ENCODE assay signal across 12 cellular contexts in genomic region chr13:83879431-83880171, GRCh38. TPM values are rescaled to one million over a fixed set of nuclear protein-coding genes. Genes with fewer than 3 reads are reported as not detected.
DNase-seq lines count a peak whose midpoint lies in the region; ATAC-seq, FAIRE-seq and TF ChIP-seq lines count a peak whose summit lies in the region.
"Had no signal": no experiment of that assay in that cellular context is flagged by ENCODE, and none has a peak within 500 bp of the region (broad histone marks: within the 10 kb centered on the region; RNA-seq: fewer than 3 reads in every experiment).

No MANE protein-coding gene starts in this region.

- H4K5ac ChIP-seq in H1 (ENCODE audit: insufficient read length, low read depth, low read length): no peak overlapping the region

- no peak for TF ChIP-seq RAD21 in H1 (IDR thresholded peaks at IDR 0.05 in 1 of 2, conservative IDR thresholded peaks at IDR 0.05 in 1 of 2; ENCODE audit: low read depth in 2 of 2, low read length in 2 of 2)

- no peak overlapping the region for H3K4ac ChIP-seq in H1 (replicated peaks; ENCODE audit: insufficient read length, low read depth, low read length)

- no peak overlapping the region; the same call in 1 of the 2 replicates for H2BK15ac ChIP-seq in H1 (ENCODE audit: low read length)

- peaks cover 54% of the 10 kb centered on the region for H3K27me3 Mint-ChIP-seq in activated T-cell treated with anti-CD3 and anti-CD28 coated beads, Interleukin-2, amount 50 U/mL, for 4 hours (ENCODE audit: low read depth)
- H3K27me3 Mint-ChIP-seq in naive thymus-derived CD8-positive, alpha-beta T cell: peaks cover 39 to 80% (median 50%) of the 10 kb centered on the region in 5 donors

- H3K18ac ChIP-seq in H1 (ENCODE audit: extremely low read depth, low read length): no peak overlapping the region

- TF ChIP-seq EP300 in H1 (IDR thresholded peaks at IDR 0.05; ENCODE audit: borderline replicate concordance in 1 of 2, low read depth in 2 of 2, low read length in 2 of 2) (no peak), tibial nerve (IDR thresholded peaks at IDR 0.05) (no peak)

- H3K27ac ChIP-seq in H1 (ENCODE audit: low read depth, low read length): no peak overlapping the region
- H3K27ac ChIP-seq in tibial nerve: peak overlapping the region in 3 of 4 donors; percentile 31 to 71 (median 36)

- no peaks in the 10 kb centered on the region for H3K9me3 ChIP-seq in H1 (ENCODE audit: insufficient read depth in 2 of 2, low read depth in 1 of 2, low read length in 1 of 2)
- H3K9me3 ChIP-seq in tibial nerve: no peaks in the 10 kb centered on the region
- H3K9me3 ChIP-seq: BE2C had no signal

- no peaks in the 10 kb centered on the region for H3K36me3 Mint-ChIP-seq in activated T-cell treated with anti-CD3 and anti-CD28 coated beads, Interleukin-2, amount 50 U/mL, for 4 hours (ENCODE audit: insufficient read depth)
- H3K36me3 Mint-ChIP-seq in naive thymus-derived CD8-positive, alpha-beta T cell: peaks cover 0 to 24% (median 2%) of the 10 kb centered on the region in 3 donors

- H2BK20ac ChIP-seq in H1 (ENCODE audit: low read length): no peak overlapping the region

- TF ChIP-seq CTCF in H1 (IDR thresholded peaks at IDR 0.05; ENCODE audit: control extremely low read depth in 1 of 3, insufficient read depth in 1 of 3, low read depth in 1 of 3, low read length in 3 of 3) (no peak), tibial nerve (IDR thresholded peaks at IDR 0.05) (no peak), GM13977 (IDR thresholded peaks at IDR 0.05; ENCODE audit: extremely low read depth, insufficient read depth, missing control alignments) (no peak)

- H2BK120ac ChIP-seq in H1 (replicated peaks; ENCODE audit: low read depth, low read length): no peak overlapping the region

- no peak for DNase-seq in activated T-cell treated with anti-CD3 and anti-CD28 coated beads, Interleukin-2, amount 50 U/mL, for 4 hours
- DNase-seq in activated T-cell treated with anti-CD3 and anti-CD28 coated beads, Interleukin-2, amount 50 U/mL, for 48 hours: no peak
- DNase-seq in H1 (ENCODE audit: low read depth in 1 of 2, low spot score in 2 of 2): peak in 1 of 2 experiments; percentile 45
- DNase-seq in naive thymus-derived CD8-positive, alpha-beta T cell: no peak
- DNase-seq in tibial nerve (ENCODE audit: low spot score in 2 of 2): no peak
- no peak for DNase-seq in Right ventricle myocardium inferior (ENCODE audit: missing footprints)
- DNase-seq in GM13977 (ENCODE audit: low spot score): no peak
- DNase-seq: RPMI8226 had no signal

- no peak overlapping the region for H3K9ac ChIP-seq in H1 (replicated peaks in 1 of 4; ENCODE audit: extremely low read depth in 1 of 4, low read depth in 3 of 4, low read length in 3 of 4)

- no peak overlapping the region for H3K14ac ChIP-seq in H1 (ENCODE audit: insufficient read length)

- H3K79me2 ChIP-seq in H1 (ENCODE audit: control insufficient read depth in 1 of 2, insufficient read depth in 2 of 2, low read length in 2 of 2): no peaks in the 10 kb centered on the region; a peak in 1 of 4 replicates

- no peak overlapping the region for H2BK12ac ChIP-seq in H1 (ENCODE audit: low read depth, low read length)

- H3K4me3 Mint-ChIP-seq in activated T-cell treated with anti-CD3 and anti-CD28 coated beads, Interleukin-2, amount 50 U/mL, for 4 hours: peak overlapping the region; percentile 40
- peak overlapping the region in 7 of 10 donors; percentile 29 to 62 (median 55) for H3K4me3 Mint-ChIP-seq in naive thymus-derived CD8-positive, alpha-beta T cell
- H3K4me3 Mint-ChIP-seq: natural killer cell treated with Interleukin-12 subunit alpha and Interleukin-12 subunit beta and Interleukin-15 and Interleukin-18, amount 100 ng/mL, for 72 hours had no signal

- H3K79me1 ChIP-seq in H1 (ENCODE audit: low read depth, low read length): no peaks in the 10 kb centered on the region

- no peaks in the 10 kb centered on the region for H4K20me1 ChIP-seq in H1 (replicated peaks in 1 of 2; ENCODE audit: control insufficient read depth in 1 of 2, insufficient read depth in 2 of 2, low read length in 2 of 2)

- H3K56ac ChIP-seq in H1 (replicated peaks; ENCODE audit: insufficient read length, low read depth, low read length): no peak overlapping the region

- in situ Hi-C loops in GM13977 (cut with MboI; ENCODE audit: low pct_unique_long_range_greater_than_20kb, low sequenced_read_pairs, unreplicated experiment): no loop called here

- H3K9me3 Mint-ChIP-seq in activated T-cell treated with anti-CD3 and anti-CD28 coated beads, Interleukin-2, amount 50 U/mL, for 4 hours: peaks cover 5% of the 10 kb centered on the region
- H3K9me3 Mint-ChIP-seq in naive thymus-derived CD8-positive, alpha-beta T cell: peaks cover 0 to 25% (median 4%) of the 10 kb centered on the region in 9 donors
- H3K9me3 Mint-ChIP-seq: natural killer cell treated with Interleukin-12 subunit alpha and Interleukin-12 subunit beta and Interleukin-15 and Interleukin-18, amount 100 ng/mL, for 72 hours had no signal

- H3K36me3 ChIP-seq in H1 (ENCODE audit: control insufficient read depth in 2 of 4, insufficient read depth in 4 of 4, low read length in 3 of 4) (no peaks in the 10 kb centered on the region), tibial nerve (no peaks in the 10 kb centered on the region)
- H3K36me3 ChIP-seq: BE2C had no signal

- H3K4me1 ChIP-seq in H1 (replicated peaks in 1 of 4; ENCODE audit: control insufficient read depth in 3 of 4, insufficient read depth in 4 of 4, low read length in 3 of 4) (peaks cover 0 to 18% (median 6%) of the 10 kb centered on the region in 4 experiments; a peak in 6 of 7 replicates), tibial nerve (peaks cover 0 to 42% (median 0%) of the 10 kb centered on the region in 4 donors)
- H3K4me1 ChIP-seq: BE2C had no signal

- POLR2A ChIA-PET in H1 (lab: Charles Lee; ENCODE audit: partially characterized antibody): no interaction called here
- POLR2A ChIA-PET in naive thymus-derived CD8-positive, alpha-beta T cell (lab: Charles Lee): no interaction called here

- WGBS in H1 (ENCODE audit: extremely low coverage in 1 of 2, insufficient coverage in 1 of 2, insufficient read length in 1 of 2, insufficient replicate concordance in 2 of 2, low coverage in 1 of 2, low lambda C conversion rate in 2 of 2, missing lambda C conversion rate in 1 of 2), 2 experiments: 44% methylated on average over 33 of the region's 33 CpGs; no CpG with 5 or more reads in 1 of the 2 experiments
- WGBS in tibial nerve, 2 donors: 4 to 23% methylated on average over 24 to 31 of the region's 33 CpGs

- no peak overlapping the region for H2BK5ac ChIP-seq in H1 (ENCODE audit: low read depth, low read length)

- 0 out of 2 replicates have a peak overlapping the region, but pooled peaks have one; percentile 10 for H4K8ac ChIP-seq in H1 (ENCODE audit: extremely low read depth, insufficient read depth, low read length)

- peak overlapping the region; percentile 92 to 96 for H3K4me2 ChIP-seq in H1 (ENCODE audit: insufficient read depth in 1 of 2, low read depth in 2 of 2, low read length in 2 of 2)

- H3K4me1 Mint-ChIP-seq in activated T-cell treated with anti-CD3 and anti-CD28 coated beads, Interleukin-2, amount 50 U/mL, for 4 hours (ENCODE audit: low read depth): peaks cover 11% of the 10 kb centered on the region
- peaks cover 8 to 30% (median 15%) of the 10 kb centered on the region in 4 donors for H3K4me1 Mint-ChIP-seq in naive thymus-derived CD8-positive, alpha-beta T cell

- FAIRE-seq in H1 (lab: Jason Lieb, UNC): no peak
- FAIRE-seq: endothelial cell of umbilical vein had no signal

- H3K4me3 ChIP-seq in H1 (ENCODE audit: extremely low read depth in 1 of 4, insufficient read depth in 2 of 4, low read depth in 3 of 4, low read length in 4 of 4) (peak overlapping the region; percentile 44 to 79 (median 64); a peak in 7 of 8 replicates), tibial nerve (peak overlapping the region; percentile 28 to 52 (median 32))

- TF ChIP-seq POLR2A in H1 (IDR thresholded peaks at IDR 0.05; ENCODE audit: control extremely low read depth in 1 of 2, low read depth in 2 of 2, low read length in 2 of 2) (no peak), tibial nerve (IDR thresholded peaks at IDR 0.05) (no peak)

- CTCF ChIA-PET in H1 (lab: Charles Lee; ENCODE audit: partially characterized antibody): no interaction called here

- no peak overlapping the region for H2AK5ac ChIP-seq in H1 (ENCODE audit: low read depth, low read length)

- intact Hi-C loops in Right ventricle myocardium inferior (cut with DNase I): no loop called here

- no peak overlapping the region for H2AFZ ChIP-seq in H1 (ENCODE audit: low read length)

- peaks cover 18 to 37% (median 32%) of the 10 kb centered on the region in 4 experiments for H3K27me3 ChIP-seq in H1 (replicated peaks in 1 of 4; ENCODE audit: control insufficient read depth in 3 of 4, extremely low read depth in 1 of 4, insufficient read depth in 3 of 4, low read length in 3 of 4)
- peaks cover 0 to 40% of the 10 kb centered on the region in 2 donors for H3K27me3 ChIP-seq in tibial nerve

- ATAC-seq in activated T-cell treated with anti-CD3 and anti-CD28 coated beads, Interleukin-2, amount 50 U/mL, for 4 hours: peak in 1 of 2 donors; percentile 26
- ATAC-seq in naive thymus-derived CD8-positive, alpha-beta T cell: no peak
- ATAC-seq in Right ventricle myocardium inferior (no peak), GM18907 (IDR thresholded peaks at IDR 0.05; ENCODE audit: unreplicated experiment) (no peak)
- ATAC-seq: natural killer cell treated with Interleukin-12 subunit alpha and Interleukin-12 subunit beta and Interleukin-15 and Interleukin-18, amount 100 ng/mL, for 72 hours had no signal

- H3K27ac Mint-ChIP-seq in naive thymus-derived CD8-positive, alpha-beta T cell: peak overlapping the region in 1 of 10 donors; percentile 43
- H3K27ac Mint-ChIP-seq: natural killer cell treated with Interleukin-12 subunit alpha and Interleukin-12 subunit beta and Interleukin-15 and Interleukin-18, amount 100 ng/mL, for 72 hours had no signal

- no peak overlapping the region for H4K91ac ChIP-seq in H1 (replicated peaks; ENCODE audit: insufficient read length, low read length)

- peaks cover 29% of the 10 kb centered on the region for H3K23me2 ChIP-seq in H1 (ENCODE audit: low read depth, low read length)

- no peak overlapping the region for H3K23ac ChIP-seq in H1 (ENCODE audit: insufficient read length)

RNA-seq across cellular contexts. Expression of gene SLITRK1, which starts 2.7 kb away (rescaled TPM):
- total RNA-seq in activated T-cell treated with anti-CD3 and anti-CD28 coated beads, Interleukin-2, amount 50 U/mL, for 4 hours: not detected
- total RNA-seq in H1 (2021; fragmentation: NEBNext Ultra II Directional; extraction: Animal tissue kit (Norgen Biotek cat#: 25700)): 3.4 TPM in 2 replicates
- 3.1 and 4.2 TPM in 2 replicates for polyA plus RNA-seq in H1 (2011; rRNA removed)
- polyA plus RNA-seq in H1 (2011; cell fraction: cytosol; rRNA removed): 3.0 TPM
- 4.6 TPM for polyA plus RNA-seq in H1 (2011; cell fraction: nucleus; rRNA removed)
- polyA plus RNA-seq in H1 (2012, experiment 1 of 2): 3.3 to 5.9 TPM (median 4.4 TPM) in 4 replicates
- polyA plus RNA-seq in H1 (2012, experiment 2 of 2): 1.1 TPM
- 4.4 TPM for polyA plus RNA-seq in H1 (2013, experiment 1 of 2)
- 3.6 TPM for polyA plus RNA-seq in H1 (2013, experiment 2 of 2)
- 11.9 and 14.2 TPM in 2 replicates for polyA minus RNA-seq in H1 (2011; rRNA and poly(A)+ RNA removed)
- polyA minus RNA-seq in H1 (2011; cell fraction: cytosol; rRNA and poly(A)+ RNA removed): 3.8 TPM
- polyA minus RNA-seq in H1 (2011; cell fraction: nucleus; rRNA and poly(A)+ RNA removed): 15.0 TPM
- total RNA-seq in naive thymus-derived CD8-positive, alpha-beta T cell: not detected
- polyA plus RNA-seq in naive thymus-derived CD8-positive, alpha-beta T cell: not detected
- total RNA-seq in tibial nerve (1 to 10 TPM in 3 of 4 donors, under 1 TPM in 1; 0.90 to 2.0 (median 1.8) TPM), Right ventricle myocardium inferior (not detected)
- total RNA-seq: endothelial cell of umbilical vein; natural killer cell treated with Interleukin-12 subunit alpha and Interleukin-12 subunit beta and Interleukin-15 and Interleukin-18, amount 100 ng/mL, for 72 hours had no signal
- polyA plus RNA-seq: endothelial cell of umbilical vein had no signal
